ENCODE assay signal across 7 cellular contexts in genomic region chr10:36277459-36277858, GRCh38.
"Had no signal": no experiment of that assay in that cellular context is flagged by ENCODE, and none has a peak within 500 bp of the region (broad histone marks: within the 10 kb centered on the region; RNA-seq: fewer than 3 reads in every experiment).

No MANE protein-coding gene starts in this region.

- H3K4me3 ChIP-seq: GM23248, HAP-1 had no signal

- ATAC-seq: HCT116 had no signal

- DNase-seq: GM23248, GOT3, H7, KBM-7 had no signal

- H3K9me3 ChIP-seq: HAP-1 had no signal

- H3K36me3 ChIP-seq: HAP-1 had no signal

- H3K4me1 Mint-ChIP-seq: IgD-negative memory B cell had no signal

- H3K4me1 ChIP-seq: HAP-1 had no signal

- H3K27me3 Mint-ChIP-seq: IgD-negative memory B cell had no signal

- H3K27ac ChIP-seq: GM23248 had no signal

- H3K27ac Mint-ChIP-seq: IgD-negative memory B cell had no signal

- H3K36me3 Mint-ChIP-seq: IgD-negative memory B cell had no signal

- H3K9ac ChIP-seq: GM23248 had no signal

- H3K4me3 Mint-ChIP-seq: IgD-negative memory B cell had no signal
